8 cellular contexts compared by ENCODE assay signal in genomic region chr6:37819802-37820712, GRCh38. TPM values are rescaled to one million over a fixed set of nuclear protein-coding genes. Genes with fewer than 3 reads are reported as not detected.
DNase-seq lines count a peak whose midpoint lies in the region; ATAC-seq lines count a peak whose summit lies in the region.

No MANE protein-coding gene starts in this region.

- no peaks in the 10 kb centered on the region for H3K9me3 Mint-ChIP-seq in activated CD8-positive, alpha-beta T cell treated with anti-CD3 and anti-CD28 coated beads, Interleukin-2, amount 10 ng/mL, durations not matched to agents 7 days and 5 days (ENCODE audit: insufficient read depth)
- no peaks in the 10 kb centered on the region for H3K9me3 Mint-ChIP-seq in effector memory CD8-positive, alpha-beta T cell

- peak; percentile 37 for ATAC-seq in activated CD8-positive, alpha-beta T cell treated with anti-CD3 and anti-CD28 coated beads, Interleukin-2, amount 10 ng/mL, durations not matched to agents 7 days and 5 days
- ATAC-seq in effector memory CD8-positive, alpha-beta T cell (replicated peaks), result peak; percentile 28

- POLR2A ChIA-PET in activated CD8-positive, alpha-beta T cell treated with anti-CD3 and anti-CD28 coated beads, Interleukin-2, amount 10 ng/mL, durations not matched to agents 7 days and 5 days (lab: Charles Lee), result interaction anchor here (1.3 to 2.9 kb wide), 3 partner anchors 11 to 944 kb away, joined by 3 to 9 read pairs (median 5); no protein-coding TSS in a partner anchor

- CTCF ChIA-PET in activated CD8-positive, alpha-beta T cell treated with anti-CD3 and anti-CD28 coated beads, Interleukin-2, amount 10 ng/mL, durations not matched to agents 7 days and 5 days (lab: Charles Lee), result interaction anchor here (0.7 to 1.4 kb wide), 3 partner anchors 32 to 37 kb away, joined by 3 read pairs; no protein-coding TSS in a partner anchor

- DNase-seq in NCI-H2196 (lab: John Stamatoyannopoulos, UW; ENCODE audit: unreplicated experiment) (peak; percentile 11), NCI-H2196 treated with DMSO at 0.1 percent for 48 hours (lab: John Stamatoyannopoulos, UW; ENCODE audit: unreplicated experiment) (no peak), NCI-H2171 (lab: John Stamatoyannopoulos, UW) (peak; percentile 32), medulla oblongata (ENCODE audit: extremely low spot score) (peak; percentile 73), NCI-H187 (lab: John Stamatoyannopoulos, UW) (no peak)
- peak; percentile 35 for DNase-seq in activated CD8-positive, alpha-beta T cell treated with anti-CD3 and anti-CD28 coated beads, Interleukin-2, amount 10 ng/mL, durations not matched to agents 7 days and 5 days
- peak; percentile 10 to 34 (median 24) for DNase-seq in effector memory CD8-positive, alpha-beta T cell
- DNase-seq in stimulated activated CD8-positive, alpha-beta memory T cell treated with anti-CD3 and anti-CD28 coated beads, Interleukin-15, amount 100 ng/mL, for 1 hour (ENCODE audit: low read depth), result peak; percentile 16

- peak overlapping the region; percentile 99 for H3K27ac Mint-ChIP-seq in activated CD8-positive, alpha-beta T cell treated with anti-CD3 and anti-CD28 coated beads, Interleukin-2, amount 10 ng/mL, durations not matched to agents 7 days and 5 days
- H3K27ac Mint-ChIP-seq in effector memory CD8-positive, alpha-beta T cell, result peak overlapping the region; percentile 99

- peak overlapping the region; percentile 98 for H3K4me3 Mint-ChIP-seq in activated CD8-positive, alpha-beta T cell treated with anti-CD3 and anti-CD28 coated beads, Interleukin-2, amount 10 ng/mL, durations not matched to agents 7 days and 5 days
- peak overlapping the region; percentile 92 to 99 for H3K4me3 Mint-ChIP-seq in effector memory CD8-positive, alpha-beta T cell

- H3K27me3 Mint-ChIP-seq in activated CD8-positive, alpha-beta T cell treated with anti-CD3 and anti-CD28 coated beads, Interleukin-2, amount 10 ng/mL, durations not matched to agents 7 days and 5 days (ENCODE audit: low read depth), result peaks cover 8% of the 10 kb centered on the region
- no peaks in the 10 kb centered on the region for H3K27me3 Mint-ChIP-seq in effector memory CD8-positive, alpha-beta T cell

- H3K4me1 Mint-ChIP-seq in activated CD8-positive, alpha-beta T cell treated with anti-CD3 and anti-CD28 coated beads, Interleukin-2, amount 10 ng/mL, durations not matched to agents 7 days and 5 days (ENCODE audit: low read depth), result peaks cover 46% of the 10 kb centered on the region
- H3K4me1 Mint-ChIP-seq in effector memory CD8-positive, alpha-beta T cell (ENCODE audit: low read depth in 2 of 2), result peaks cover 40 to 48% of the 10 kb centered on the region in 2 donors

- peaks cover 3% of the 10 kb centered on the region for H3K36me3 Mint-ChIP-seq in activated CD8-positive, alpha-beta T cell treated with anti-CD3 and anti-CD28 coated beads, Interleukin-2, amount 10 ng/mL, durations not matched to agents 7 days and 5 days (ENCODE audit: low read depth)
- H3K36me3 Mint-ChIP-seq in effector memory CD8-positive, alpha-beta T cell (ENCODE audit: insufficient read depth), result peaks cover 20% of the 10 kb centered on the region

RNA-seq across cellular contexts. Expression of gene ZFAND3, which starts 0.5 kb away (rescaled TPM):
- 10 to 100 TPM; 27.5 to 29.2 TPM for total RNA-seq in activated CD8-positive, alpha-beta T cell treated with anti-CD3 and anti-CD28 coated beads, Interleukin-2, amount 10 ng/mL, durations not matched to agents 7 days and 5 days

Comparison
In these comparisons a context has a peak if more than half of its experiments do, and no peak if none do; other contexts are left out.
1. DNase-seq: peak in NCI-H2196 (single experiment), NCI-H2171 (single experiment), activated CD8-positive, alpha-beta T cell treated with anti-CD3 and anti-CD28 coated beads, Interleukin-2, amount 10 ng/mL, durations not matched to agents 7 days and 5 days (single experiment), effector memory CD8-positive, alpha-beta T cell (3 of 3), medulla oblongata (single experiment) and stimulated activated CD8-positive, alpha-beta memory T cell treated with anti-CD3 and anti-CD28 coated beads, Interleukin-15, amount 100 ng/mL, for 1 hour (single experiment); none in NCI-H2196 treated with DMSO at 0.1 percent for 48 hours (single experiment) and NCI-H187 (0 of 2).